Comparison of ENCODE assay signal across 8 cellular contexts in genomic region chr1:200837931-200838571, GRCh38. TPM values are rescaled to one million over a fixed set of nuclear protein-coding genes. Genes with fewer than 3 reads are reported as not detected.
A peak's percentile ranks its signal among the peaks of the same experiment; 100 is the strongest.
DNase-seq lines count a peak whose midpoint lies in the region; ATAC-seq, FAIRE-seq and TF ChIP-seq lines count a peak whose summit lies in the region.

No MANE protein-coding gene starts in this region.

- H3K4me1 ChIP-seq in heart left ventricle = no peaks in the 10 kb centered on the region
- no peaks in the 10 kb centered on the region for H3K4me1 ChIP-seq in right cardiac atrium (ENCODE audit: control insufficient read depth, insufficient read depth, low read length)
- H3K4me1 ChIP-seq in uterus = peaks cover 0 to 4% of the 10 kb centered on the region in 2 donors

- H3K4me3 ChIP-seq in heart left ventricle (no peak overlapping the region), right cardiac atrium (ENCODE audit: low read length) (no peak overlapping the region), fibroblast of the aortic adventitia (ENCODE audit: low read depth, low read length) (no peak overlapping the region), uterus (no peak overlapping the region)

- TF ChIP-seq POLR2A in heart left ventricle (IDR thresholded peaks at IDR 0.05) (no peak), uterus (IDR thresholded peaks at IDR 0.05) (no peak)

- peak; percentile 55 for FAIRE-seq in RCC 7860 (lab: Jason Lieb, UNC)

- H3K9me3 ChIP-seq in heart left ventricle (peaks cover 0 to 16% (median 2%) of the 10 kb centered on the region in 12 donors), right cardiac atrium (ENCODE audit: control insufficient read depth, low read length) (no peaks in the 10 kb centered on the region), uterus (no peaks in the 10 kb centered on the region)

- H3K36me3 ChIP-seq in heart left ventricle (peaks cover 0 to 35% (median 6%) of the 10 kb centered on the region in 9 donors), uterus (no peaks in the 10 kb centered on the region)

- ATAC-seq in heart left ventricle (no peak), right cardiac atrium (no peak), GM21381 (IDR thresholded peaks at IDR 0.05; ENCODE audit: unreplicated experiment) (no peak)

- DNase-seq in heart left ventricle (no peak), right cardiac atrium (no peak), RCC 7860 (ENCODE audit: low spot score) (peak; percentile 14), fibroblast of the aortic adventitia (ENCODE audit: low read depth) (peak; percentile 59), uterus (no peak), T-helper 1 cell (no peak)
- DNase-seq in stimulated activated CD4-positive, alpha-beta T cell treated with anti-CD3 and anti-CD28 coated beads, Interleukin-4, amount 100 ng/mL, for 24 hours = no peak

- no peaks in the 10 kb centered on the region for H3K27me3 ChIP-seq in heart left ventricle
- H3K27me3 ChIP-seq in right cardiac atrium (ENCODE audit: control insufficient read depth, insufficient read depth) = no peaks in the 10 kb centered on the region
- no peaks in the 10 kb centered on the region for H3K27me3 ChIP-seq in uterus

- H3K27ac ChIP-seq in heart left ventricle (no peak overlapping the region), right cardiac atrium (ENCODE audit: low read length) (no peak overlapping the region), uterus (no peak overlapping the region)

- TF ChIP-seq CTCF in heart left ventricle (IDR thresholded peaks at IDR 0.05) = peak; percentile 27 to 69 (median 48)
- peak; percentile 15 for TF ChIP-seq CTCF in fibroblast of the aortic adventitia (IDR thresholded peaks at IDR 0.05; ENCODE audit: insufficient read depth, low read length)
- TF ChIP-seq CTCF in uterus (IDR thresholded peaks at IDR 0.05) = peak; percentile 30 to 54 (median 39)

- intact Hi-C loops in heart left ventricle (cut with DNase I) (loop anchor here in 9 of 10 donors (2.0 to 10.0 kb wide), 5 partner anchors 213 to 283 kb away; partner anchors contain the start of gene KIF14 (in 8 of the 9)), right cardiac atrium (cut with DNase I) (no loop called here), uterus (cut with DNase I; ENCODE audit: low total_unique reads) (no loop called here)

- WGBS in heart left ventricle, 4 donors = 50 to 59% (median 53%) methylated on average over 2 of the region's 2 CpGs
- WGBS in right cardiac atrium = 50% methylated on average over 2 of the region's 2 CpGs

RNA-seq across cellular contexts. Expression of gene GPR25, which starts 34.7 kb away (rescaled TPM):
- total RNA-seq in heart left ventricle = not detected
- not detected for polyA plus RNA-seq in heart left ventricle
- not detected for total RNA-seq in right cardiac atrium
- not detected for polyA plus RNA-seq in right cardiac atrium
- not detected in 2 replicates for total RNA-seq in fibroblast of the aortic adventitia (ENCODE audit: low replicate concordance)
- under 1 TPM in 1 of 4 donors, not detected in 3; 0.28 TPM for total RNA-seq in uterus

RNA-seq across cellular contexts. Expression of gene INAVA, which starts 56.6 kb away (rescaled TPM):
- total RNA-seq in heart left ventricle (under 1 TPM in 5 of 9 donors, not detected in 4; 0.07 to 0.43 (median 0.16) TPM), right cardiac atrium (not detected), fibroblast of the aortic adventitia (ENCODE audit: low replicate concordance) (not detected in 2 replicates), uterus (1 to 10 TPM in 2 of 4 donors, under 1 TPM in 1, not detected in 1; 0.59 to 8.5 (median 1.5) TPM)
- polyA plus RNA-seq in heart left ventricle (under 1 TPM; 0.07 to 0.11 TPM), right cardiac atrium (not detected)

Comparison
In these comparisons a context has a peak if more than half of its experiments do, and no peak if none do; other contexts are left out.
1. intact Hi-C loops: an anchor here in heart left ventricle (2.0 to 10.0 kb wide); none called in right cardiac atrium and uterus.
2. DNase-seq: peak in RCC 7860 (single experiment) and fibroblast of the aortic adventitia (single experiment); none in heart left ventricle (0 of 5), right cardiac atrium (0 of 3), uterus (0 of 2), T-helper 1 cell (0 of 5) and stimulated activated CD4-positive, alpha-beta T cell treated with anti-CD3 and anti-CD28 coated beads, Interleukin-4, amount 100 ng/mL, for 24 hours (single experiment).
3. Peak in every context shown above with its lines, with median percentiles within 50 percentile points of each other: CTCF ChIP-seq.